Comparison of ENCODE assay signal across 10 cellular contexts in genomic region chr4:24979554-24979953, GRCh38. TPM values are rescaled to one million over a fixed set of nuclear protein-coding genes. Genes with fewer than 3 reads are reported as not detected.
DNase-seq lines count a peak whose midpoint lies in the region; ATAC-seq and TF ChIP-seq lines count a peak whose summit lies in the region.
"Had no signal": no experiment of that assay in that cellular context is flagged by ENCODE, and none has a peak within 500 bp of the region (broad histone marks: within the 10 kb centered on the region; RNA-seq: fewer than 3 reads in every experiment).

No MANE protein-coding gene starts in this region.

- H3K4me3 Mint-ChIP-seq in WTC11: no peak overlapping the region
- no peak overlapping the region for H3K4me3 Mint-ChIP-seq in activated T-cell treated with anti-CD3 and anti-CD28 coated beads, Interleukin-2, amount 50 U/mL, for 24 hours
- H3K4me3 Mint-ChIP-seq: activated naive CD4-positive, alpha-beta T cell treated with anti-CD3 and anti-CD28 coated beads for 36 hours had no signal

- no peak overlapping the region for H3K27ac Mint-ChIP-seq in WTC11
- no peak overlapping the region for H3K27ac Mint-ChIP-seq in activated T-cell treated with anti-CD3 and anti-CD28 coated beads, Interleukin-2, amount 50 U/mL, for 24 hours
- H3K27ac Mint-ChIP-seq: activated naive CD4-positive, alpha-beta T cell treated with anti-CD3 and anti-CD28 coated beads for 36 hours had no signal

- no peaks in the 10 kb centered on the region for H3K27me3 ChIP-seq in parathyroid adenoma (ENCODE audit: control insufficient read depth, insufficient read depth, low read length)
- H3K27me3 ChIP-seq: SJCRH30 had no signal

- no peaks in the 10 kb centered on the region for H3K36me3 ChIP-seq in parathyroid adenoma (ENCODE audit: control insufficient read depth, insufficient read depth, low read length)
- H3K36me3 ChIP-seq: SJCRH30 had no signal

- H3K4me3 ChIP-seq in fibroblast of mammary gland (ENCODE audit: control insufficient read depth, low read depth, low read length): peak overlapping the region; percentile 29
- H3K4me3 ChIP-seq in parathyroid adenoma (ENCODE audit: low read depth, low read length): no peak overlapping the region
- H3K4me3 ChIP-seq: SJCRH30 had no signal

- CTCF ChIA-PET in WTC11 (lab: Charles Lee): interaction anchor here (0.6 to 2.6 kb wide), 36 partner anchors 9 to 599 kb away, joined by 3 to 36 read pairs (median 5); no protein-coding TSS in a partner anchor

- H3K4me1 Mint-ChIP-seq in WTC11: peaks cover 26% of the 10 kb centered on the region
- H3K4me1 Mint-ChIP-seq in activated T-cell treated with anti-CD3 and anti-CD28 coated beads, Interleukin-2, amount 50 U/mL, for 24 hours (ENCODE audit: low read depth): peaks cover 8% of the 10 kb centered on the region

- H3K79me2 ChIP-seq in parathyroid adenoma: no peaks in the 10 kb centered on the region

- no peaks in the 10 kb centered on the region for H3K36me3 Mint-ChIP-seq in WTC11
- no peaks in the 10 kb centered on the region for H3K36me3 Mint-ChIP-seq in activated T-cell treated with anti-CD3 and anti-CD28 coated beads, Interleukin-2, amount 50 U/mL, for 24 hours (ENCODE audit: low read depth)

- H3K9ac ChIP-seq in parathyroid adenoma: no peak overlapping the region

- H3K9me3 Mint-ChIP-seq in WTC11: no peaks in the 10 kb centered on the region
- H3K9me3 Mint-ChIP-seq in activated T-cell treated with anti-CD3 and anti-CD28 coated beads, Interleukin-2, amount 50 U/mL, for 24 hours: no peaks in the 10 kb centered on the region
- H3K9me3 Mint-ChIP-seq: activated naive CD4-positive, alpha-beta T cell treated with anti-CD3 and anti-CD28 coated beads for 36 hours had no signal

- H2AFZ ChIP-seq in parathyroid adenoma: peak overlapping the region; percentile 66

- no peak for TF ChIP-seq CTCF in fibroblast of mammary gland (conservative IDR thresholded peaks at IDR 0.05; ENCODE audit: control insufficient read depth, insufficient read depth, low read depth, low read length)
- TF ChIP-seq CTCF in parathyroid adenoma (IDR thresholded peaks at IDR 0.05): no peak
- no peak for TF ChIP-seq CTCF in WTC11 (IDR thresholded peaks at IDR 0.05)

- no peak overlapping the region for H3K4me2 ChIP-seq in parathyroid adenoma (ENCODE audit: low read length)

- peak overlapping the region; percentile 83 for H3K27ac ChIP-seq in parathyroid adenoma
- H3K27ac ChIP-seq: SJCRH30 had no signal

- POLR2A ChIA-PET in WTC11 (lab: Charles Lee): no interaction called here

- H3K27me3 Mint-ChIP-seq in WTC11 (ENCODE audit: low read depth): peaks cover under 1% of the 10 kb centered on the region
- H3K27me3 Mint-ChIP-seq in activated T-cell treated with anti-CD3 and anti-CD28 coated beads, Interleukin-2, amount 50 U/mL, for 24 hours: peaks cover 41% of the 10 kb centered on the region

- peaks cover 3% of the 10 kb centered on the region for H3K4me1 ChIP-seq in parathyroid adenoma
- H3K4me1 ChIP-seq: SJCRH30 had no signal

- no peak for ATAC-seq in WTC11

- H3K9me3 ChIP-seq in parathyroid adenoma (ENCODE audit: control insufficient read depth, low read length): no peaks in the 10 kb centered on the region
- H3K9me3 ChIP-seq: SJCRH30 had no signal

- DNase-seq in CD1c-positive myeloid dendritic cell (ENCODE audit: extremely low spot score) (peak; percentile 88), NOMO-1 treated with dmso at 0.1 percent for 144 hours (lab: John Stamatoyannopoulos, UW; ENCODE audit: unreplicated experiment) (peak; percentile 54), fibroblast of mammary gland (ENCODE audit: low read depth) (peak; percentile 50), NCI-H128 (lab: John Stamatoyannopoulos, UW; ENCODE audit: unreplicated experiment) (no peak), WTC11 (ENCODE audit: low spot score) (no peak), cortex of kidney (lab: John Stamatoyannopoulos, UW) (no peak)
- no peak for DNase-seq in activated T-cell treated with anti-CD3 and anti-CD28 coated beads, Interleukin-2, amount 50 U/mL, for 24 hours

TF ChIP-seq in WTC11, 78 proteins besides CTCF, POLR2A, EP300 and RAD21 (continues in another document):
- no peak for TF ChIP-seq CREM (CRISPR knock-in tag; IDR thresholded peaks at IDR 0.05)
- TF ChIP-seq, protein P1, sequence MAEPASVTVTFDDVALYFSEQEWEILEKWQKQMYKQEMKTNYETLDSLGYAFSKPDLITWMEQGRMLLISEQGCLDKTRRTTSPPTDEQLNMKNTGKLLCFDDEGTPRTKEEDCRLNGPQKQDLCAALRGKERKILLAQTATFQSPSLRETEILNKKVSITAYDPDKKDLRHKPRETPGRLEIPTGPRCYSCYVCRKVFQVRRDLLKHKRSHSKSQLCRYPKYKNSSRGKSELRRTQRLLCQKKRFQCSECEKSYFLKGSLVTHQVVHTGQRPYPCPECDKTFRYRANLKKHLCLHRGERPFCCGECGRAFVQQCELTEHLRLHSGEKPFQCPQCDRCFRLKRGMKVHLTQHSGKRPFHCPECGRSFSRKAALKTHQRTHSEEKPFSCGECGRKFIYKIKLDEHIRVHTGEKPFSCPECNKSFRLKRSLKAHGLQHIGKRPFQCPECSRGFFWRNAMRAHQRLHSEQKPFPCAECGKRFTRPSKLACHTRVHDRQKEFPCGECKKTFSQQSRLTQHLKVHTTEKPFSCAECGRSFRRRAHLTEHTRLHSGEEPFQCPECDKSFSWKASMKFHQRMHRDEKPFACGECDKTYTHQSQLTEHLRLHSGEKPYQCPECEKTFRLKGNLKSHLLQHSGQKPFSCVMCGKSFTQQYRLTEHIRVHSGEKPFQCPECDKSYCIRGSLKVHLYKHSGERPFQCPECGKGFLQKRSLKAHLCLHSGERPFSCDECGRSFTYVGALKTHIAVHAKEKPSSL (CRISPR knock-in tag; conservative IDR thresholded peaks at IDR 0.05): no peak
- no peak for TF ChIP-seq ZSCAN18 (CRISPR knock-in tag; IDR thresholded peaks at IDR 0.05)
- no peak for TF ChIP-seq CBFB (CRISPR knock-in tag; IDR thresholded peaks at IDR 0.05; ENCODE audit: low read depth)
- TF ChIP-seq EMX1 (CRISPR knock-in tag; IDR thresholded peaks at IDR 0.05): no peak
- TF ChIP-seq GABPB1 (CRISPR knock-in tag; IDR thresholded peaks at IDR 0.05): no peak
- no peak for TF ChIP-seq SOX15 (CRISPR knock-in tag; IDR thresholded peaks at IDR 0.05)
- no peak for TF ChIP-seq SMAD4 (CRISPR knock-in tag; IDR thresholded peaks at IDR 0.05)
- no peak for TF ChIP-seq JUN (CRISPR knock-in tag; IDR thresholded peaks at IDR 0.05)
- no peak for TF ChIP-seq RELA (CRISPR knock-in tag; IDR thresholded peaks at IDR 0.05; ENCODE audit: borderline replicate concordance)
- TF ChIP-seq USF1 (CRISPR knock-in tag; IDR thresholded peaks at IDR 0.05): no peak
- no peak for TF ChIP-seq ZNF317 (CRISPR knock-in tag; IDR thresholded peaks at IDR 0.05; ENCODE audit: borderline replicate concordance, low read depth)
- TF ChIP-seq TEAD4 (CRISPR knock-in tag; IDR thresholded peaks at IDR 0.05): no peak
- no peak for TF ChIP-seq FOXK1 (CRISPR knock-in tag; IDR thresholded peaks at IDR 0.05)
- TF ChIP-seq STAT6 (CRISPR knock-in tag; conservative IDR thresholded peaks at IDR 0.05; ENCODE audit: low read depth): no peak
- TF ChIP-seq ZNF671 (CRISPR knock-in tag; IDR thresholded peaks at IDR 0.05): no peak
- no peak for TF ChIP-seq ZNF263 (CRISPR knock-in tag; IDR thresholded peaks at IDR 0.05; ENCODE audit: low read depth)
- TF ChIP-seq ELF4 (CRISPR knock-in tag; IDR thresholded peaks at IDR 0.05; ENCODE audit: low read depth): no peak
- no peak for TF ChIP-seq IRF2 (CRISPR knock-in tag; IDR thresholded peaks at IDR 0.05; ENCODE audit: borderline replicate concordance, low read depth)

RNA-seq across cellular contexts. Expression of gene LGI2, which starts 51.2 kb away (rescaled TPM):
- total RNA-seq in WTC11 (2021): 5.8 to 12.2 TPM (median 8.3 TPM) in 3 replicates
- total RNA-seq: activated naive CD4-positive, alpha-beta T cell treated with anti-CD3 and anti-CD28 coated beads for 36 hours had no signal

Comparison
In these comparisons a context has a peak if more than half of its experiments do, and no peak if none do; other contexts are left out.
1. DNase-seq: peak in CD1c-positive myeloid dendritic cell (single experiment), NOMO-1 treated with dmso at 0.1 percent for 144 hours (single experiment) and fibroblast of mammary gland (single experiment); none in NCI-H128 (single experiment), WTC11 (single experiment), cortex of kidney (single experiment) and activated T-cell treated with anti-CD3 and anti-CD28 coated beads, Interleukin-2, amount 50 U/mL, for 24 hours (single experiment).